8 cellular contexts compared by ENCODE assay signal in the genomic region with DNA sequence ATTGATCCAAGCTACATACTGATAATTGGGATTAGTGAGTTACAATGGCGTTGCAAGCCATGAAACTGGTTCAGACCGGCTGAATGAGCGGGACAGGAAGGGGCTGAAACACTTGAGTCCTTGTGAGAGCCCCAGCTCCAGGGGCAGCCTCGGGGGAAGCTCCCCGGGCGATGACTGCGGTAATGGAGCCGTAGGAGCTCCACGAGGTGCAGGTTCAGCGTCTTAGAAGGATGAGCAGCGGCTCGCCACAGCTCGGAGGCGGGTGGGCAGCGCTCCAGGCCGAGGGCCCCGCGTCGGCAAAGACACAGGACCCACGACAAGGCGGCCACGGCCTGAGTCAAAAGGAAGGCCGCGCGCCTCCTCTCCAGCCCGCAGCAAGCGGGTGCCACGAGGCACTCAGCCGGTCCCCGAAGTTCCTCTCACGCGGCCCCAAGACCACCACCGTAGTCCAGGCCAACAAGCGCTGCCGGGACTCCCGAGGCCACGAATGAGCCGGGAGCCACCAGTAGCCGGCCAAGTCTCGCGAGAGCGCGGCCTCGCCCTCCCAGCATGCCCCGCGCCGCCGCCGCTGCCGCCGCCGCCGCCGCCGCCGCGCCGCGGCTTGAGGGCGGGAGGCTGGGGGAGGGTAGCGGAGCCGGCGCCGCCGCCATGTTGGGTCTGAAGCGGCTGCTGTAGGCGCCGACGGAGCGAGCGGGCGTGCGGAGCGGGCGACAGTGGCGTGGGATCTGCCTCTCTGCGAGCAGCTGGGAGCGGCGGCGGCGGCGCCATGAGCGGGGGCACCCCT. TPM values are rescaled to one million over a fixed set of nuclear protein-coding genes. Genes with fewer than 3 reads are reported as not detected.
A peak's percentile ranks its signal among the peaks of the same experiment; 100 is the strongest.
DNase-seq lines count a peak whose midpoint lies in the region; ATAC-seq, FAIRE-seq and TF ChIP-seq lines count a peak whose summit lies in the region.

TSS of gene LSM14A (plus strand) at position 628 of the 784 bp plus-strand sequence. CDS start at position 767, 139 bp downstream.

- H3K27me3 ChIP-seq in astrocyte (ENCODE audit: insufficient read depth, low read length) = no peaks in the 10 kb centered on the region
- no peaks in the 10 kb centered on the region for H3K27me3 ChIP-seq in aorta (ENCODE audit: control insufficient read depth in 1 of 2, insufficient read depth in 2 of 2, low read length in 1 of 2)

- peak within 1 kb of the TSS; percentile 93 for H2AFZ ChIP-seq in astrocyte (ENCODE audit: low read depth, low read length)

- no peak for FAIRE-seq in astrocyte (lab: Jason Lieb, UNC)

- H3K4me2 ChIP-seq in astrocyte (ENCODE audit: low read length) = peak within 1 kb of the TSS; percentile 99

- H3K27ac ChIP-seq in astrocyte (ENCODE audit: low read depth, low read length) (peak within 1 kb of the TSS; percentile 94), aorta (ENCODE audit: low read depth in 1 of 2, low read length in 2 of 2) (peak within 1 kb of the TSS; percentile 94 to 96)

- H3K9me3 ChIP-seq in astrocyte (ENCODE audit: insufficient read depth, low read depth, low read length) (no peaks in the 10 kb centered on the region), aorta (ENCODE audit: control insufficient read depth, low read length) (no peaks in the 10 kb centered on the region)

- no peaks in the 10 kb centered on the region for H3K27me3 Mint-ChIP-seq in astrocyte (ENCODE audit: low read depth, unreplicated experiment)

- H3K4me1 ChIP-seq in astrocyte (ENCODE audit: insufficient read depth, low read length) (peaks cover 23% of the 10 kb centered on the region), aorta (ENCODE audit: control insufficient read depth in 1 of 2, insufficient read depth in 2 of 2, low read length in 2 of 2) (no peaks in the 10 kb centered on the region)

- H3K79me2 ChIP-seq in astrocyte (ENCODE audit: insufficient read depth, low read length) = peaks cover 54% of the 10 kb centered on the region

- peak within 1 kb of the TSS; percentile 99 for H3K4me3 Mint-ChIP-seq in astrocyte (ENCODE audit: unreplicated experiment)

- H4K20me1 ChIP-seq in astrocyte (ENCODE audit: insufficient read depth, low read length) = peaks cover 40% of the 10 kb centered on the region

- H3K4me3 ChIP-seq in astrocyte (ENCODE audit: insufficient read depth, low read depth, low read length) (peak within 1 kb of the TSS; percentile 99), aorta (ENCODE audit: low read length in 2 of 2) (peak within 1 kb of the TSS; percentile 90)

- no peak for TF ChIP-seq CTCF in astrocyte (IDR thresholded peaks at IDR 0.05; ENCODE audit: insufficient read depth, low read depth, low read length)

- H3K4me1 Mint-ChIP-seq in astrocyte (ENCODE audit: low read depth, unreplicated experiment) = peaks cover 16% of the 10 kb centered on the region

- DNase-seq in NCI-H187 (lab: John Stamatoyannopoulos, UW) = peak; percentile 71 to 84
- peak; percentile 89 for DNase-seq in T-helper 22 cell (ENCODE audit: low read depth)
- peak; percentile 79 for DNase-seq in astrocyte (ENCODE audit: low read depth)
- DNase-seq in hepatic stellate cell (ENCODE audit: low spot score) = peak; percentile 93
- DNase-seq in renal cortical epithelial cell (ENCODE audit: low read depth) = peak; percentile 59
- peak; percentile 96 to 97 for DNase-seq in aorta

- H3K9me3 Mint-ChIP-seq in astrocyte (ENCODE audit: unreplicated experiment) = peaks cover 1% of the 10 kb centered on the region

- H3K36me3 ChIP-seq in astrocyte (ENCODE audit: insufficient read depth, low read length) (no peaks in the 10 kb centered on the region), aorta (ENCODE audit: control insufficient read depth in 1 of 2, insufficient read depth in 2 of 2, low read length in 1 of 2) (no peaks in the 10 kb centered on the region)

- WGBS in aorta, 2 donors = 0% methylated on average over 43 to 83 of the region's 83 CpGs

- H3K27ac Mint-ChIP-seq in astrocyte (ENCODE audit: unreplicated experiment) = peak within 1 kb of the TSS; percentile 98

- peak; percentile 98 for TF ChIP-seq POLR2A in GM15510 (IDR thresholded peaks at IDR 0.05; ENCODE audit: borderline replicate concordance, extremely low read depth, insufficient read length)

- peak within 1 kb of the TSS; percentile 100 for H3K9ac ChIP-seq in astrocyte (ENCODE audit: low read length)

- intact Hi-C loops in aorta (cut with DNase I) = loop anchor here in 1 of 2 donors (5.0 kb wide), 1 partner anchor 650 kb away; the partner anchor contains the start of gene PEPD

- H3K36me3 Mint-ChIP-seq in astrocyte (ENCODE audit: low read depth, unreplicated experiment) = no peaks in the 10 kb centered on the region

- ATAC-seq in HG02870 (IDR thresholded peaks at IDR 0.05; ENCODE audit: unreplicated experiment) (peak; percentile 61), aorta (ENCODE audit: low FRiP score) (peak; percentile 97)

RNA-seq across cellular contexts. Expression of gene LSM14A, which starts in this region (rescaled TPM):
- total RNA-seq in astrocyte = 84.5 and 88.4 TPM in 2 replicates
- 75.9 and 112 TPM in 2 replicates for total RNA-seq in renal cortical epithelial cell
- total RNA-seq in aorta = 100 to 1,000 TPM in 1 of 2 donors, 10 to 100 TPM in 1; 86.5 to 108 TPM
- polyA plus RNA-seq in aorta = 10 to 100 TPM; 80.4 to 88.5 TPM

Comparison
In these comparisons a context has a peak if more than half of its experiments do, and no peak if none do; other contexts are left out.
1. Peak in every context shown above with its lines: DNase-seq, ATAC-seq, H3K4me3 ChIP-seq and H3K27ac ChIP-seq.